Comparison of ENCODE assay signal across 8 cellular contexts in the genomic region with DNA sequence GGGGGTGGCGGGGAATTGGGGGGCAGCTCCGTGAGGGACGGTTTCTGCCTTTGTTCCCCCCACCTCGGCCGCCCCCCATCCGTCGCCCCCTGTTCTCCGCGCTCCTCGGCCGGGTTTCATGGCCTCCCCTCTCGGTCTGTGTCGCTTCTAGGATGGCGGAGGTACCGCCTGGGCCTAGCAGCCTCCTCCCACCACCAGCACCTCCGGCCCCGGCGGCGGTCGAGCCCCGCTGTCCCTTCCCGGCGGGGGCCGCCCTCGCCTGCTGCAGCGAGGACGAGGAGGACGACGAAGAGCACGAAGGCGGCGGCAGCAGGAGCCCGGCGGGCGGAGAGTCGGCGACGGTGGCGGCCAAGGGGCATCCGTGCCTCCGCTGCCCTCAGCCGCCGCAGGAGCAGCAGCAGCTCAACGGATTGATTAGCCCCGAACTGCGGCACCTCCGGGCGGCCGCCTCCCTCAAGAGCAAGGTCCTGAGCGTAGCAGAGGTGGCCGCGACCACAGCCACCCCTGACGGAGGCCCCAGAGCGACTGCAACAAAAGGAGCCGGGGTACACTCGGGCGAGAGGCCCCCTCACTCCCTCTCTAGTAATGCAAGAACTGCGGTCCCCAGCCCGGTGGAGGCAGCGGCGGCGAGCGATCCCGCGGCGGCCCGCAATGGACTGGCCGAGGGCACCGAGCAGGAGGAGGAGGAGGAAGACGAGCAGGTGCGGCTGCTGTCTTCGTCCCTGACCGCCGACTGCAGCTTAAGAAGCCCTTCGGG. TPM values are rescaled to one million over a fixed set of nuclear protein-coding genes. Genes with fewer than 3 reads are reported as not detected.
DNase-seq lines count a peak whose midpoint lies in the region; ATAC-seq and TF ChIP-seq lines count a peak whose summit lies in the region.

No MANE protein-coding gene starts in this region.

- CTCF ChIA-PET in AG04449 (lab: Yijun Ruan, JAX) = interaction anchor here (1.3 to 1.9 kb wide), 2 partner anchors 9 kb away, joined by 3 to 7 read pairs; no protein-coding TSS in a partner anchor

- DNase-seq in AG04449 (ENCODE audit: low read depth, low spot score) (no peak), activated gamma-delta T cell treated with Interleukin-2 at 50 U/mL for 16 hours (peak; percentile 23), glutamatergic neuron (peak; percentile 61), osteocyte (ENCODE audit: extremely low spot score, unreplicated experiment) (peak; percentile 85), pons (ENCODE audit: low spot score) (no peak)

- peak overlapping the region; percentile 95 for H3K4me3 Mint-ChIP-seq in glutamatergic neuron (ENCODE audit: unreplicated experiment)
- peak overlapping the region; percentile 91 for H3K4me3 Mint-ChIP-seq in osteocyte (ENCODE audit: unreplicated experiment)

- H3K27me3 ChIP-seq in OCI-LY3 (ENCODE audit: low read depth, low read length) = no peaks in the 10 kb centered on the region

- peak overlapping the region; percentile 88 for H3K9ac ChIP-seq in OCI-LY3 (ENCODE audit: low read length)

- H3K27ac Mint-ChIP-seq in glutamatergic neuron (ENCODE audit: unreplicated experiment) (peak overlapping the region; percentile 84), osteocyte (ENCODE audit: unreplicated experiment) (peak overlapping the region; percentile 74)

- H3K4me1 Mint-ChIP-seq in glutamatergic neuron (ENCODE audit: low read depth, unreplicated experiment) (peaks cover 14% of the 10 kb centered on the region), osteocyte (ENCODE audit: unreplicated experiment) (peaks cover 34% of the 10 kb centered on the region)

- H3K9me3 ChIP-seq in OCI-LY3 (ENCODE audit: insufficient read depth, low read length) = no peaks in the 10 kb centered on the region

- H3K4me2 ChIP-seq in OCI-LY3 (ENCODE audit: low read length) = peak overlapping the region; percentile 93

- TF ChIP-seq CTCF in AG04449 (IDR thresholded peaks at IDR 0.05; ENCODE audit: insufficient read depth, low read length, missing control alignments) (no peak), OCI-LY3 (IDR thresholded peaks at IDR 0.05; ENCODE audit: low read depth, low read length) (no peak), glutamatergic neuron (IDR thresholded peaks at IDR 0.05; ENCODE audit: partially characterized antibody, unreplicated experiment) (no peak), osteocyte (IDR thresholded peaks at IDR 0.05) (no peak)

- H3K36me3 ChIP-seq in OCI-LY3 (replicated peaks; ENCODE audit: low read depth, low read length) = peaks cover 15% of the 10 kb centered on the region

- H3K79me2 ChIP-seq in OCI-LY3 (ENCODE audit: low read length) = peaks cover 46% of the 10 kb centered on the region

- no peaks in the 10 kb centered on the region for H3K27me3 Mint-ChIP-seq in glutamatergic neuron (ENCODE audit: unreplicated experiment)
- H3K27me3 Mint-ChIP-seq in osteocyte (ENCODE audit: unreplicated experiment) = peaks cover 5% of the 10 kb centered on the region

- POLR2A ChIA-PET in AG04449 (lab: Yijun Ruan, JAX) = interaction anchor here (0.5 to 2.1 kb wide), 3 partner anchors 11 to 1127 kb away, joined by 3 to 7 read pairs (median 3); a partner anchor contains a TSS

- H3K4me3 ChIP-seq in AG04449 (ENCODE audit: low read depth, low read length) (peak overlapping the region; percentile 75), OCI-LY3 (ENCODE audit: low read length) (peak overlapping the region; percentile 82)

- H3K4me1 ChIP-seq in OCI-LY3 (ENCODE audit: low read length) = peaks cover 25% of the 10 kb centered on the region

- H4K20me1 ChIP-seq in OCI-LY3 (ENCODE audit: insufficient read depth, low read length) = peaks cover 8% of the 10 kb centered on the region

- H2AFZ ChIP-seq in OCI-LY3 (ENCODE audit: low read depth, low read length) = peak overlapping the region; percentile 49

- ATAC-seq in GM18517 (IDR thresholded peaks at IDR 0.05; ENCODE audit: unreplicated experiment) (peak; percentile 48), HG03039 (IDR thresholded peaks at IDR 0.05; ENCODE audit: unreplicated experiment) (peak; percentile 33)

- peak overlapping the region; percentile 40 for H3K27ac ChIP-seq in OCI-LY3 (ENCODE audit: low read length)

- H3K9me3 Mint-ChIP-seq in glutamatergic neuron (ENCODE audit: unreplicated experiment) = peaks cover 8% of the 10 kb centered on the region
- H3K9me3 Mint-ChIP-seq in osteocyte (ENCODE audit: unreplicated experiment) = no peaks in the 10 kb centered on the region

- no peaks in the 10 kb centered on the region for H3K36me3 Mint-ChIP-seq in glutamatergic neuron (ENCODE audit: unreplicated experiment)
- H3K36me3 Mint-ChIP-seq in osteocyte (ENCODE audit: unreplicated experiment) = peaks cover 16% of the 10 kb centered on the region

RNA-seq across cellular contexts. Expression of a gene that starts 0.6 kb away (rescaled TPM):
- total RNA-seq in glutamatergic neuron (ENCODE audit: unreplicated experiment) (21.4 TPM), osteocyte (13.5 and 15.1 TPM in 2 replicates)

Comparison
In these comparisons a context has a peak if more than half of its experiments do, and no peak if none do; other contexts are left out.
1. DNase-seq: peak in activated gamma-delta T cell treated with Interleukin-2 at 50 U/mL for 16 hours (single experiment), glutamatergic neuron (single experiment) and osteocyte (single experiment); none in AG04449 (single experiment) and pons (single experiment).